In the genomic region with DNA sequence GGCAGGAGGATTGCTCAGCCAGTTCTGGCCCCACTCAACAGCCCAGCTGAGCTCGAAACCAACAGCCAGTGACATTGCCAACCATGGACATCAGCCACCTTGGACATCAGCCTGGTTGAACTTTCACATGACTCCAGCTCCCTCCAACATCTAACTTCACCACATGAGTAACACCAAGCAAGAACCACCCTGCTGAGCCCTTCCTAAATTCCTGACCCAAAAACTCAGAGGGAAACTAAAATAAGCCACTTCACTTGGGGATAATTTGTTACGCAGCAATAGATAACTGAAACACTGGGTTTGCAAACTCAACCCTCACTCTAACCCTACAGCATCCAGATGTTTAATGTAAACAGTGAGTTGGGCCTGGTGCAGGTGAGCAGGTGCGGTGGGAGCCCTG, we compare ENCODE assay signal across 34 cellular contexts. TPM values are rescaled to one million over a fixed set of nuclear protein-coding genes. Genes with fewer than 3 reads are reported as not detected.
"Had no signal": no experiment of that assay in that cellular context is flagged by ENCODE, and none has a peak within 500 bp of the region (broad histone marks: within the 10 kb centered on the region; RNA-seq: fewer than 3 reads in every experiment).

No MANE protein-coding gene starts in this region.

- H3K27ac ChIP-seq: ascending aorta, breast epithelium, cardiac muscle cell, colonic mucosa, dorsolateral prefrontal cortex, esophagus muscularis mucosa, foreskin keratinocyte, gastrocnemius medialis, heart left ventricle had no signal

- ATAC-seq: activated CD4-positive, alpha-beta T cell treated with anti-CD3 and anti-CD28 coated beads for 36 hours; activated CD8-positive, alpha-beta memory T cell treated with anti-CD3 and anti-CD28 coated beads, Interleukin-2, amount 10 ng/mL, durations not matched to agents 7 days and 5 days; activated CD8-positive, alpha-beta T cell treated with anti-CD3 and anti-CD28 coated beads, Interleukin-2, amount 10 ng/mL, durations not matched to agents 7 days and 5 days; activated naive CD4-positive, alpha-beta T cell treated with anti-CD3 and anti-CD28 coated beads, Interleukin-2, amount 50 U/mL, for 72 hours; activated T-cell treated with anti-CD3 and anti-CD28 coated beads, Interleukin-2, amount 50 U/mL, for 72 hours; foreskin keratinocyte; gastrocnemius medialis; heart left ventricle had no signal

- H3K36me3 Mint-ChIP-seq: brain had no signal

- H3K4me1 ChIP-seq: ascending aorta, breast epithelium, colonic mucosa, foreskin keratinocyte, gastrocnemius medialis had no signal

- H3K36me3 ChIP-seq: ascending aorta, breast epithelium, cardiac muscle cell, colonic mucosa, esophagus muscularis mucosa, gastrocnemius medialis, heart left ventricle had no signal

- H3K4me3 ChIP-seq: ascending aorta, breast epithelium, cardiac muscle cell, colonic mucosa, dorsolateral prefrontal cortex, esophagus muscularis mucosa, gastrocnemius medialis, heart left ventricle had no signal

- H3K9me3 ChIP-seq: ascending aorta, colonic mucosa, gastrocnemius medialis had no signal

- H3K27me3 ChIP-seq: ascending aorta, cardiac muscle cell, colonic mucosa, dorsolateral prefrontal cortex had no signal

- H3K4me3 Mint-ChIP-seq: activated CD4-positive, alpha-beta memory T cell treated with anti-CD3 and anti-CD28 coated beads for 36 hours; activated CD4-positive, alpha-beta T cell treated with anti-CD3 and anti-CD28 coated beads for 36 hours; activated CD4-positive, alpha-beta T cell treated with anti-CD3 and anti-CD28 coated beads, Interleukin-2, amount 10 ng/mL, durations not matched to agents 24 days and 14 days; activated CD8-positive, alpha-beta memory T cell treated with anti-CD3 and anti-CD28 coated beads, Interleukin-2, amount 10 ng/mL, durations not matched to agents 7 days and 5 days; activated CD8-positive, alpha-beta T cell treated with anti-CD3 and anti-CD28 coated beads, Interleukin-2, amount 10 ng/mL, durations not matched to agents 7 days and 5 days; activated naive CD4-positive, alpha-beta T cell treated with anti-CD3 and anti-CD28 coated beads, Interleukin-2, amount 10 ng/mL, durations not matched to agents 7 days and 5 days; activated naive CD8-positive, alpha-beta T cell treated with anti-CD3 and anti-CD28 coated beads, Interleukin-2, amount 10 ng/mL, durations not matched to agents 7 days and 5 days; activated T-cell treated with anti-CD3 and anti-CD28 coated beads, Interleukin-2, amount 50 U/mL, for 72 hours; brain; endodermal cell had no signal

- H3K27me3 Mint-ChIP-seq: activated CD4-positive, alpha-beta memory T cell treated with anti-CD3 and anti-CD28 coated beads for 36 hours; activated CD4-positive, alpha-beta T cell treated with anti-CD3 and anti-CD28 coated beads for 36 hours; activated naive CD8-positive, alpha-beta T cell treated with anti-CD3 and anti-CD28 coated beads, Interleukin-2, amount 10 ng/mL, durations not matched to agents 7 days and 5 days had no signal

- DNase-seq: activated CD4-positive, alpha-beta memory T cell treated with anti-CD3 and anti-CD28 coated beads for 36 hours; activated CD4-positive, alpha-beta T cell treated with anti-CD3 and anti-CD28 coated beads for 36 hours; activated CD4-positive, alpha-beta T cell treated with anti-CD3 and anti-CD28 coated beads, Interleukin-2, amount 10 ng/mL, durations not matched to agents 24 days and 14 days; activated CD4-positive, CD25-positive, alpha-beta regulatory T cell; activated CD4-positive, CD25-positive, alpha-beta regulatory T cell treated with anti-CD3 and anti-CD28 coated beads, Interleukin-2, amount 50 U/mL, for 72 hours; activated CD8-positive, alpha-beta memory T cell treated with anti-CD3 and anti-CD28 coated beads, Interleukin-2, amount 10 ng/mL, durations not matched to agents 7 days and 5 days; activated CD8-positive, alpha-beta memory T cell treated with anti-CD3 and anti-CD28 coated beads, Interleukin-2, amount 50 U/mL, for 4 hours; activated CD8-positive, alpha-beta T cell treated with anti-CD3 and anti-CD28 coated beads, Interleukin-2, amount 10 ng/mL, durations not matched to agents 7 days and 5 days; activated gamma-delta T cell; activated naive CD4-positive, alpha-beta T cell; activated naive CD4-positive, alpha-beta T cell treated with anti-CD3 and anti-CD28 coated beads, Interleukin-2, amount 10 ng/mL, durations not matched to agents 7 days and 5 days; activated naive CD8-positive, alpha-beta T cell treated with anti-CD3 and anti-CD28 coated beads, Interleukin-2, amount 10 ng/mL, durations not matched to agents 7 days and 5 days; activated T-cell treated with anti-CD3 and anti-CD28 coated beads, Interleukin-2, amount 50 U/mL, for 1 hour; activated T-cell treated with anti-CD3 and anti-CD28 coated beads, Interleukin-2, amount 50 U/mL, for 72 hours; central memory CD4-positive, alpha-beta T cell; cerebellar nuclear complex; colonic mucosa; dorsolateral prefrontal cortex; effector memory CD4-positive, alpha-beta T cell; endodermal cell; erythroblast; foreskin keratinocyte; gastrocnemius medialis; glutamatergic neuron; T-helper 2 cell had no signal

- H3K27ac Mint-ChIP-seq: activated CD4-positive, alpha-beta memory T cell treated with anti-CD3 and anti-CD28 coated beads for 36 hours; activated CD4-positive, alpha-beta T cell treated with anti-CD3 and anti-CD28 coated beads for 36 hours; activated CD4-positive, alpha-beta T cell treated with anti-CD3 and anti-CD28 coated beads, Interleukin-2, amount 10 ng/mL, durations not matched to agents 24 days and 14 days; activated CD8-positive, alpha-beta memory T cell treated with anti-CD3 and anti-CD28 coated beads, Interleukin-2, amount 10 ng/mL, durations not matched to agents 7 days and 5 days; activated CD8-positive, alpha-beta T cell treated with anti-CD3 and anti-CD28 coated beads, Interleukin-2, amount 10 ng/mL, durations not matched to agents 7 days and 5 days; activated naive CD8-positive, alpha-beta T cell treated with anti-CD3 and anti-CD28 coated beads, Interleukin-2, amount 10 ng/mL, durations not matched to agents 7 days and 5 days; activated T-cell treated with anti-CD3 and anti-CD28 coated beads, Interleukin-2, amount 50 U/mL, for 72 hours; brain had no signal

RNA-seq across cellular contexts. Expression of a gene that starts 17.4 kb away (rescaled TPM):
- total RNA-seq: activated CD4-positive, alpha-beta memory T cell treated with anti-CD3 and anti-CD28 coated beads for 36 hours; activated CD4-positive, alpha-beta T cell treated with anti-CD3 and anti-CD28 coated beads for 36 hours; activated CD4-positive, alpha-beta T cell treated with anti-CD3 and anti-CD28 coated beads, Interleukin-2, amount 10 ng/mL, durations not matched to agents 24 days and 14 days; activated CD8-positive, alpha-beta memory T cell treated with anti-CD3 and anti-CD28 coated beads for 36 hours; cardiac muscle cell; endodermal cell; foreskin keratinocyte; T-helper 1 cell treated with Interleukin-12 subunit alpha and Interleukin-12 subunit beta and Interleukin-4 antibody, amounts not matched to agents 30 ng/mL and 1 ng/mL, for 36 hours had no signal
- polyA plus RNA-seq: cardiac muscle cell, foreskin keratinocyte had no signal

RNA-seq across cellular contexts. Expression of a gene that starts 23.2 kb away (rescaled TPM):
- total RNA-seq: ascending aorta had no signal
